In genomic region chr15:65277015-65277414, GRCh38 we compare ENCODE assay signal across 35 cellular contexts. TPM values are rescaled to one million over a fixed set of nuclear protein-coding genes. Genes with fewer than 3 reads are reported as not detected.
"Had no signal": no experiment of that assay in that cellular context is flagged by ENCODE, and none has a peak within 500 bp of the region (broad histone marks: within the 10 kb centered on the region; RNA-seq: fewer than 3 reads in every experiment).

No MANE protein-coding gene starts in this region.

- DNase-seq: activated B cell treated with CpG ODN at 0.5 μM for 24 hours; activated CD4-positive, alpha-beta T cell treated with anti-CD3 and anti-CD28 coated beads, Interleukin-2, amount 50 U/mL, for 4 hours; activated CD8-positive, alpha-beta memory T cell treated with anti-CD3 and anti-CD28 coated beads, Interleukin-2, amount 50 U/mL, for 4 hours; activated gamma-delta T cell; activated T-cell treated with anti-CD3 and anti-CD28 coated beads, Interleukin-2, amount 50 U/mL, for 1 hour; amygdala; caudate nucleus; endodermal cell; foreskin fibroblast; head of caudate nucleus; hippocampal formation; left cardiac atrium; left ventricle myocardium superior; mucosa of descending colon; nucleus accumbens; right lobe of liver; SK-N-SH; stimulated activated CD4-positive, alpha-beta T cell treated with anti-CD3 and anti-CD28 coated beads, Interleukin-4, amount 100 ng/mL, for 24 hours; T-helper 2 cell; trophoblast cell had no signal

- H3K36me3 ChIP-seq: right lobe of liver, thoracic aorta, vagina had no signal

- H3K4me3 ChIP-seq: mucosa of descending colon, right lobe of liver, skin epidermis, thoracic aorta, vagina had no signal

- H3K4me3 Mint-ChIP-seq: activated B cell treated with CpG ODN at 0.5 μM for 24 hours; activated T-helper 1 cell treated with anti-CD3 and anti-CD28 coated beads, Interleukin-12 subunit alpha, Interleukin-12 subunit beta, Interleukin-2, Interleukin-4 antibody, amounts not matched to agents 30 ng/mL and 10 ng/mL and 1 ng/mL, durations not matched to agents 14 hours and 24 hours and 36 hours; endodermal cell; stimulated activated effector memory CD8-positive, alpha-beta T cell treated with anti-CD3 and anti-CD28 coated beads, Interleukin-12 subunit alpha, Interleukin-12 subunit beta, amount 100 ng/mL, for 72 hours; stimulated activated naive CD8-positive, alpha-beta T cell treated with anti-CD3 and anti-CD28 coated beads, Interleukin-15, Interleukin-2, amounts not matched to agents 100 ng/mL and 50 ng/mL, for 24 hours had no signal

- ATAC-seq: esophagus mucosa; left cardiac atrium; left ventricle myocardium superior; mucosa of descending colon; right lobe of liver; stimulated activated effector memory CD8-positive, alpha-beta T cell treated with anti-CD3 and anti-CD28 coated beads, Interleukin-12 subunit alpha, Interleukin-12 subunit beta, amount 100 ng/mL, for 72 hours had no signal

- H3K9me3 ChIP-seq: mucosa of descending colon, right lobe of liver, SK-N-SH, thoracic aorta, vagina had no signal

- H3K27me3 Mint-ChIP-seq: activated B cell treated with CpG ODN at 0.5 μM for 24 hours; stimulated activated naive CD8-positive, alpha-beta T cell treated with anti-CD3 and anti-CD28 coated beads, Interleukin-15, Interleukin-2, amounts not matched to agents 100 ng/mL and 50 ng/mL, for 24 hours had no signal

- H3K27ac Mint-ChIP-seq: activated B cell treated with CpG ODN at 0.5 μM for 24 hours; activated T-helper 1 cell treated with anti-CD3 and anti-CD28 coated beads, Interleukin-12 subunit alpha, Interleukin-12 subunit beta, Interleukin-2, Interleukin-4 antibody, amounts not matched to agents 30 ng/mL and 10 ng/mL and 1 ng/mL, durations not matched to agents 14 hours and 24 hours and 36 hours; endodermal cell; stimulated activated naive CD8-positive, alpha-beta T cell treated with anti-CD3 and anti-CD28 coated beads, Interleukin-15, Interleukin-2, amounts not matched to agents 100 ng/mL and 50 ng/mL, for 24 hours had no signal

- H3K27me3 ChIP-seq: right lobe of liver, vagina had no signal

- H3K9me3 Mint-ChIP-seq: activated B cell treated with CpG ODN at 0.5 μM for 24 hours; activated T-helper 1 cell treated with anti-CD3 and anti-CD28 coated beads, Interleukin-12 subunit alpha, Interleukin-12 subunit beta, Interleukin-2, Interleukin-4 antibody, amounts not matched to agents 30 ng/mL and 10 ng/mL and 1 ng/mL, durations not matched to agents 14 hours and 24 hours and 36 hours; endodermal cell; stimulated activated effector memory CD8-positive, alpha-beta T cell treated with anti-CD3 and anti-CD28 coated beads, Interleukin-12 subunit alpha, Interleukin-12 subunit beta, amount 100 ng/mL, for 72 hours; stimulated activated naive CD8-positive, alpha-beta T cell treated with anti-CD3 and anti-CD28 coated beads, Interleukin-15, Interleukin-2, amounts not matched to agents 100 ng/mL and 50 ng/mL, for 24 hours had no signal

- H3K27ac ChIP-seq: parathyroid adenoma, right lobe of liver, skin epidermis, thoracic aorta, vagina had no signal

RNA-seq across cellular contexts. Expression of gene RNU5A-1, which starts 18.8 kb away (rescaled TPM):
- total RNA-seq: activated B cell treated with CpG ODN at 0.5 μM for 24 hours; activated CD8-positive, alpha-beta memory T cell treated with anti-CD3 and anti-CD28 coated beads for 36 hours; activated T-helper 1 cell treated with anti-CD3 and anti-CD28 coated beads, Interleukin-12 subunit alpha, Interleukin-12 subunit beta, Interleukin-2, Interleukin-4 antibody, amounts not matched to agents 30 ng/mL and 10 ng/mL and 1 ng/mL, durations not matched to agents 14 hours and 24 hours and 36 hours; endodermal cell; esophagus mucosa; left cardiac atrium; left ventricle myocardium superior; lung microvascular endothelial cell; mesenteric fat pad; mucosa of descending colon; myocyte; right lobe of liver; subcutaneous adipose tissue; thoracic aorta; vagina had no signal
- polyA plus RNA-seq: keratinocyte, neural cell, SK-N-SH had no signal

RNA-seq across cellular contexts. Expression of gene RNU5B-1, which starts 27.5 kb away (rescaled TPM):
- total RNA-seq: activated B cell treated with CpG ODN at 0.5 μM for 24 hours; activated CD8-positive, alpha-beta memory T cell treated with anti-CD3 and anti-CD28 coated beads for 36 hours; activated T-helper 1 cell treated with anti-CD3 and anti-CD28 coated beads, Interleukin-12 subunit alpha, Interleukin-12 subunit beta, Interleukin-2, Interleukin-4 antibody, amounts not matched to agents 30 ng/mL and 10 ng/mL and 1 ng/mL, durations not matched to agents 14 hours and 24 hours and 36 hours; lung microvascular endothelial cell; myocyte; subcutaneous adipose tissue; thoracic aorta; vagina had no signal
- polyA plus RNA-seq: keratinocyte, neural cell, SK-N-SH had no signal
